Comparison of ENCODE assay signal across 8 cellular contexts in genomic region chr12:64696065-64696741, GRCh38.
DNase-seq lines count a peak whose midpoint lies in the region; ATAC-seq and TF ChIP-seq lines count a peak whose summit lies in the region.

No MANE protein-coding gene starts in this region.

- DNase-seq in DMS53 (lab: John Stamatoyannopoulos, UW) (peak; percentile 58), mesothelial cell of epicardium (ENCODE audit: low spot score in 2 of 2, unreplicated experiment in 2 of 2) (no peak), SKM-1 (lab: John Stamatoyannopoulos, UW; ENCODE audit: unreplicated experiment) (no peak), posterior cingulate gyrus (no peak)

- H3K27me3 Mint-ChIP-seq in brain (no peaks in the 10 kb centered on the region), mesothelial cell of epicardium (ENCODE audit: low read depth) (no peaks in the 10 kb centered on the region)

- H2AFZ ChIP-seq in Loucy (ENCODE audit: low read length) = no peak overlapping the region

- no peak overlapping the region for H3K4me3 ChIP-seq in Loucy (ENCODE audit: low read length, poor library complexity, severe bottlenecking)

- no peak overlapping the region for H3K9ac ChIP-seq in Loucy (ENCODE audit: low read depth, low read length, poor library complexity, severe bottlenecking)

- H3K4me2 ChIP-seq in Loucy (ENCODE audit: low read depth, low read length, poor library complexity, severe bottlenecking) = no peak overlapping the region

- peaks cover 0 to 3% (median 0%) of the 10 kb centered on the region in 5 experiments for H3K9me3 Mint-ChIP-seq in brain
- H3K9me3 Mint-ChIP-seq in mesothelial cell of epicardium = no peaks in the 10 kb centered on the region

- intact Hi-C loops in posterior cingulate gyrus (cut with DNase I) = no loop called here

- H3K4me1 Mint-ChIP-seq in brain (peaks cover 56% of the 10 kb centered on the region), mesothelial cell of epicardium (peaks cover 8% of the 10 kb centered on the region)

- H3K4me3 Mint-ChIP-seq in brain (no peak overlapping the region), mesothelial cell of epicardium (no peak overlapping the region)

- H3K9me3 ChIP-seq in Loucy (ENCODE audit: insufficient read depth, low read depth, low read length) = no peaks in the 10 kb centered on the region

- H3K4me1 ChIP-seq in Loucy (ENCODE audit: insufficient read depth, low read length, poor library complexity, severe bottlenecking) = peaks cover 9% of the 10 kb centered on the region

- H3F3A ChIP-seq in Loucy (ENCODE audit: low read depth) = no peaks in the 10 kb centered on the region

- peaks cover 50% of the 10 kb centered on the region; the same call in 1 of the 2 replicates for H3K36me3 ChIP-seq in Loucy (ENCODE audit: insufficient read depth, low read length)

- peak overlapping the region in 2 of 5 experiments; percentile 10 to 64 for H3K27ac Mint-ChIP-seq in brain
- H3K27ac Mint-ChIP-seq in mesothelial cell of epicardium = no peak overlapping the region

- H3K36me3 Mint-ChIP-seq in brain (peaks cover 4% of the 10 kb centered on the region), mesothelial cell of epicardium (peaks cover 8% of the 10 kb centered on the region)

- ATAC-seq in GM21717 (IDR thresholded peaks at IDR 0.05; ENCODE audit: unreplicated experiment) (no peak), HG02610 (IDR thresholded peaks at IDR 0.05; ENCODE audit: unreplicated experiment) (no peak)

- TF ChIP-seq CTCF in Loucy (conservative IDR thresholded peaks at IDR 0.05; ENCODE audit: low read length) = peak; percentile 45
- TF ChIP-seq CTCF in brain (conservative IDR thresholded peaks at IDR 0.05) = peak; percentile 71 to 72
- TF ChIP-seq CTCF in mesothelial cell of epicardium (IDR thresholded peaks at IDR 0.05; ENCODE audit: unreplicated experiment) = peak; percentile 15

- H3K9me2 ChIP-seq in Loucy (replicated peaks; ENCODE audit: low read depth, low read length) = no peaks in the 10 kb centered on the region

- no peaks in the 10 kb centered on the region for H3K27me3 ChIP-seq in Loucy (ENCODE audit: insufficient read depth, low read length, poor library complexity, severe bottlenecking)

- H3K79me2 ChIP-seq in Loucy (ENCODE audit: insufficient read depth, low read length) = no peaks in the 10 kb centered on the region

- no peaks in the 10 kb centered on the region for H4K20me1 ChIP-seq in Loucy (ENCODE audit: insufficient read depth, low read length, poor library complexity, severe bottlenecking)

Comparison
In these comparisons a context has a peak if more than half of its experiments do, and no peak if none do; other contexts are left out.
1. CTCF ChIP-seq: peak in every context shown above with its lines; median percentile 72 in brain; 45 in Loucy; 15 in mesothelial cell of epicardium.